ENCODE assay signal across 20 cellular contexts in the genomic region with DNA sequence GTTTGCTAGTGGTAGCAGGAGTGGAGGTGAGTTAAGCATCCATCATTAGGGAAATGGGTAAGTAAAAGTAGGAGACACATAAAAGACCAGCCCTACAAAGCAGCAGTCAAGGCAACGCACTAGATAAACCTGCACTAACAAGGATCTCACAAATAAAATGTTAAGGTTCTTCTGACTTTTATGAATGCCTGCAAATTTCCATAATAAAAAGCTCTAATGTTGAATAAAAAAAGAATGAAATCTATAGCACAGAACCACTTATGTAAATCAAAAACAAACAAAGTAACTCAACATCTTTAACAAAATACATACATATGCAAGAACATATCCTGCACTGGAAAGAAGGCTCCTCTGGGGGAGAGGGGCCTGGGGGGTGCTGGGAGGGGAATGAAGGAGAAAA. TPM values are rescaled to one million over a fixed set of nuclear protein-coding genes. Genes with fewer than 3 reads are reported as not detected.
DNase-seq lines count a peak whose midpoint lies in the region; ATAC-seq and TF ChIP-seq lines count a peak whose summit lies in the region.
"Had no signal": no experiment of that assay in that cellular context is flagged by ENCODE, and none has a peak within 500 bp of the region (broad histone marks: within the 10 kb centered on the region; RNA-seq: fewer than 3 reads in every experiment).

No MANE protein-coding gene starts in this region.

- no peak; the same call in 1 of the 2 replicates for ATAC-seq in WTC11
- no peak for ATAC-seq in GM18873 (IDR thresholded peaks at IDR 0.05; ENCODE audit: low FRiP score, unreplicated experiment)
- ATAC-seq in Right ventricle myocardium superior (ENCODE audit: poor library complexity), result no peak
- ATAC-seq: stimulated activated naive CD8-positive, alpha-beta T cell treated with anti-CD3 and anti-CD28 coated beads, Interleukin-15, Interleukin-2, amounts not matched to agents 100 U/mL and 50 U/mL, for 24 hours had no signal

- H3K4me3 Mint-ChIP-seq in MCF 10A (ENCODE audit: unreplicated experiment), result no peak overlapping the region
- peak overlapping the region; percentile 41 for H3K4me3 Mint-ChIP-seq in WTC11
- H3K4me3 Mint-ChIP-seq in activated T-helper 2 cell treated with anti-CD3 and anti-CD28 coated beads, Interferon-gamma antibody, Interleukin-2, Interleukin-4, amounts not matched to agents 10 μg/mL and 5 μg/mL and 100 μg/mL, durations not matched to agents 14 hours and 24 hours and 36 hours (ENCODE audit: low read depth), result no peak overlapping the region

- no peaks in the 10 kb centered on the region for H3K36me3 Mint-ChIP-seq in MCF 10A (ENCODE audit: insufficient read depth, unreplicated experiment)
- H3K36me3 Mint-ChIP-seq in WTC11, result no peaks in the 10 kb centered on the region
- peaks cover 3% of the 10 kb centered on the region for H3K36me3 Mint-ChIP-seq in activated T-helper 2 cell treated with anti-CD3 and anti-CD28 coated beads, Interferon-gamma antibody, Interleukin-2, Interleukin-4, amounts not matched to agents 10 μg/mL and 5 μg/mL and 100 μg/mL, durations not matched to agents 14 hours and 24 hours and 36 hours (ENCODE audit: low read depth)

- no peaks in the 10 kb centered on the region for H3K36me3 ChIP-seq in breast epithelium
- no peaks in the 10 kb centered on the region for H3K36me3 ChIP-seq in iPS-18a (ENCODE audit: control insufficient read depth, low read depth, low read length)
- H3K36me3 ChIP-seq: neutrophil, right atrium auricular region had no signal

- POLR2A ChIA-PET in MCF 10A (lab: Yijun Ruan, JAX) (interaction anchor here (4.5 to 8.3 kb wide), 2 partner anchors 14 to 202 kb away, joined by 27 to 167 read pairs; no protein-coding TSS in a partner anchor), WTC11 (lab: Charles Lee) (interaction anchor here (0.5 kb wide), 1 partner anchor 56 kb away, joined by 3 read pairs; no protein-coding TSS in a partner anchor)

- intact Hi-C loops in MCF 10A (cut with micrococcal nuclease) (no loop called here), breast epithelium (cut with DNase I; ENCODE audit: low total_unique reads) (no loop called here), Right ventricle myocardium superior (cut with DNase I) (no loop called here)
- intact Hi-C loops in activated T-helper 2 cell treated with anti-CD3 and anti-CD28 coated beads, Interferon-gamma antibody, Interleukin-2, Interleukin-4, amounts not matched to agents 10 μg/mL and 5 μg/mL and 100 μg/mL, durations not matched to agents 14 hours and 24 hours and 36 hours (cut with micrococcal nuclease), result no loop called here

- CTCF ChIA-PET in MCF 10A (lab: Yijun Ruan, JAX), result interaction anchor here (1.2 to 5.0 kb wide), 3 partner anchors 12 to 57 kb away, joined by 4 to 51 read pairs (median 15); no protein-coding TSS in a partner anchor
- CTCF ChIA-PET in WTC11 (lab: Charles Lee), result interaction anchor here (0.6 to 1.2 kb wide), 5 partner anchors 9 to 66 kb away, joined by 3 to 6 read pairs (median 3); no protein-coding TSS in a partner anchor

- no peak overlapping the region for H3K27ac ChIP-seq in breast epithelium
- no peak overlapping the region for H3K27ac ChIP-seq in iPS-18a (ENCODE audit: low read length)
- H3K27ac ChIP-seq: neutrophil, right atrium auricular region had no signal

- H3K9me3 Mint-ChIP-seq in MCF 10A (ENCODE audit: unreplicated experiment) (no peaks in the 10 kb centered on the region), WTC11 (no peaks in the 10 kb centered on the region)
- H3K9me3 Mint-ChIP-seq in activated T-helper 2 cell treated with anti-CD3 and anti-CD28 coated beads, Interferon-gamma antibody, Interleukin-2, Interleukin-4, amounts not matched to agents 10 μg/mL and 5 μg/mL and 100 μg/mL, durations not matched to agents 14 hours and 24 hours and 36 hours, result no peaks in the 10 kb centered on the region

- no peak overlapping the region for H3K9ac ChIP-seq in iPS-18a (ENCODE audit: low read length)

- DNase-seq in MCF 10A (ENCODE audit: unreplicated experiment) (no peak), breast epithelium (ENCODE audit: low spot score in 2 of 2) (no peak), WTC11 (ENCODE audit: low spot score) (no peak), NCI-H1417 (lab: John Stamatoyannopoulos, UW) (no peak), Right ventricle myocardium superior (no peak)
- DNase-seq in activated T-helper 2 cell treated with anti-CD3 and anti-CD28 coated beads, Interferon-gamma antibody, Interleukin-2, Interleukin-4, amounts not matched to agents 10 μg/mL and 5 μg/mL and 100 μg/mL, durations not matched to agents 14 hours and 24 hours and 36 hours (ENCODE audit: low spot score), result no peak
- DNase-seq: Calu3; erythroblast; IMR-90; islet precursor cell; mesenchymal stem cell; NCI-H2029 treated with DMSO at 0.1 percent for 48 hours; NCI-H446 treated with DMSO at 0.1 percent for 48 hours; NK-92 treated with Interleukin-12 subunit alpha and Interleukin-12 subunit beta, amount 100 ng/mL, for 24 hours; stimulated activated CD4-positive, alpha-beta T cell treated with anti-CD3 and anti-CD28 coated beads, Interleukin-15, amount 100 ng/mL, for 24 hours; stimulated activated naive CD8-positive, alpha-beta T cell treated with anti-CD3 and anti-CD28 coated beads, Interleukin-15, Interleukin-2, amounts not matched to agents 100 U/mL and 50 U/mL, for 24 hours had no signal

- peaks cover 25% of the 10 kb centered on the region for H3K4me1 Mint-ChIP-seq in MCF 10A (ENCODE audit: insufficient read depth, unreplicated experiment)
- peaks cover 68% of the 10 kb centered on the region for H3K4me1 Mint-ChIP-seq in WTC11
- peaks cover 25% of the 10 kb centered on the region for H3K4me1 Mint-ChIP-seq in activated T-helper 2 cell treated with anti-CD3 and anti-CD28 coated beads, Interferon-gamma antibody, Interleukin-2, Interleukin-4, amounts not matched to agents 10 μg/mL and 5 μg/mL and 100 μg/mL, durations not matched to agents 14 hours and 24 hours and 36 hours (ENCODE audit: low read depth)

- no peak for TF ChIP-seq POLR2A in breast epithelium (IDR thresholded peaks at IDR 0.05)

- H3K27me3 ChIP-seq in breast epithelium, result no peaks in the 10 kb centered on the region
- peaks cover 5% of the 10 kb centered on the region for H3K27me3 ChIP-seq in iPS-18a (ENCODE audit: control insufficient read depth, insufficient read depth, low read length)
- H3K27me3 ChIP-seq: right atrium auricular region had no signal

- no peaks in the 10 kb centered on the region for H3K9me3 ChIP-seq in breast epithelium
- no peaks in the 10 kb centered on the region for H3K9me3 ChIP-seq in iPS-18a (ENCODE audit: control insufficient read depth, low read depth, low read length)
- H3K9me3 ChIP-seq: neutrophil, right atrium auricular region had no signal

- no peak overlapping the region for H3K4me3 ChIP-seq in breast epithelium
- peak overlapping the region; percentile 39 for H3K4me3 ChIP-seq in iPS-18a (ENCODE audit: low read length)
- H3K4me3 ChIP-seq: right atrium auricular region had no signal

- no peaks in the 10 kb centered on the region for H3K27me3 Mint-ChIP-seq in MCF 10A (ENCODE audit: insufficient read depth, unreplicated experiment)
- H3K27me3 Mint-ChIP-seq in WTC11 (ENCODE audit: low read depth), result no peaks in the 10 kb centered on the region
- H3K27me3 Mint-ChIP-seq in activated T-helper 2 cell treated with anti-CD3 and anti-CD28 coated beads, Interferon-gamma antibody, Interleukin-2, Interleukin-4, amounts not matched to agents 10 μg/mL and 5 μg/mL and 100 μg/mL, durations not matched to agents 14 hours and 24 hours and 36 hours (ENCODE audit: low read depth), result peaks cover 4% of the 10 kb centered on the region

- H3K27ac Mint-ChIP-seq in MCF 10A (ENCODE audit: low read depth, unreplicated experiment) (peak overlapping the region; percentile 40), WTC11 (peak overlapping the region; percentile 81)
- no peak overlapping the region for H3K27ac Mint-ChIP-seq in activated T-helper 2 cell treated with anti-CD3 and anti-CD28 coated beads, Interferon-gamma antibody, Interleukin-2, Interleukin-4, amounts not matched to agents 10 μg/mL and 5 μg/mL and 100 μg/mL, durations not matched to agents 14 hours and 24 hours and 36 hours

- no TSS peak for BruUV-seq in MCF 10A (replicated peaks; lab: Mats Ljungman, UMichigan)

- H3K4me1 ChIP-seq in breast epithelium, result peaks cover 0 to 11% of the 10 kb centered on the region in 2 donors
- H3K4me1 ChIP-seq in iPS-18a (ENCODE audit: control insufficient read depth, low read depth, low read length), result peaks cover 54% of the 10 kb centered on the region

- no peak for TF ChIP-seq CTCF in MCF 10A (IDR thresholded peaks at IDR 0.05; ENCODE audit: unreplicated experiment)
- TF ChIP-seq CTCF in breast epithelium (IDR thresholded peaks at IDR 0.05), result no peak
- TF ChIP-seq CTCF in WTC11 (IDR thresholded peaks at IDR 0.05), result no peak

TF ChIP-seq in WTC11, 78 proteins besides CTCF, POLR2A, EP300 and RAD21 (continues in another document):
- TF ChIP-seq, protein P1, sequence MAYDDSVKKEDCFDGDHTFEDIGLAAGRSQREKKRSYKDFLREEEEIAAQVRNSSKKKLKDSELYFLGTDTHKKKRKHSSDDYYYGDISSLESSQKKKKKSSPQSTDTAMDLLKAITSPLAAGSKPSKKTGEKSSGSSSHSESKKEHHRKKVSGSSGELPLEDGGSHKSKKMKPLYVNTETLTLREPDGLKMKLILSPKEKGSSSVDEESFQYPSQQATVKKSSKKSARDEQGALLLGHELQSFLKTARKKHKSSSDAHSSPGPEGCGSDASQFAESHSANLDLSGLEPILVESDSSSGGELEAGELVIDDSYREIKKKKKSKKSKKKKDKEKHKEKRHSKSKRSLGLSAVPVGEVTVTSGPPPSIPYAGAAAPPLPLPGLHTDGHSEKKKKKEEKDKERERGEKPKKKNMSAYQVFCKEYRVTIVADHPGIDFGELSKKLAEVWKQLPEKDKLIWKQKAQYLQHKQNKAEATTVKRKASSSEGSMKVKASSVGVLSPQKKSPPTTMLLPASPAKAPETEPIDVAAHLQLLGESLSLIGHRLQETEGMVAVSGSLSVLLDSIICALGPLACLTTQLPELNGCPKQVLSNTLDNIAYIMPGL (CRISPR knock-in tag; IDR thresholded peaks at IDR 0.05), result no peak
- TF ChIP-seq, protein P2, sequence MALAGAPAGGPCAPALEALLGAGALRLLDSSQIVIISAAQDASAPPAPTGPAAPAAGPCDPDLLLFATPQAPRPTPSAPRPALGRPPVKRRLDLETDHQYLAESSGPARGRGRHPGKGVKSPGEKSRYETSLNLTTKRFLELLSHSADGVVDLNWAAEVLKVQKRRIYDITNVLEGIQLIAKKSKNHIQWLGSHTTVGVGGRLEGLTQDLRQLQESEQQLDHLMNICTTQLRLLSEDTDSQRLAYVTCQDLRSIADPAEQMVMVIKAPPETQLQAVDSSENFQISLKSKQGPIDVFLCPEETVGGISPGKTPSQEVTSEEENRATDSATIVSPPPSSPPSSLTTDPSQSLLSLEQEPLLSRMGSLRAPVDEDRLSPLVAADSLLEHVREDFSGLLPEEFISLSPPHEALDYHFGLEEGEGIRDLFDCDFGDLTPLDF (CRISPR knock-in tag; IDR thresholded peaks at IDR 0.05), result no peak

RNA-seq across cellular contexts. Expression of a gene that starts 4.6 kb away (rescaled TPM):
- 21.7 and 24.7 TPM in 2 replicates for total RNA-seq in MCF 10A (2022)
- total RNA-seq in breast epithelium, result 100 to 1,000 TPM in 1 of 3 donors, 10 to 100 TPM in 2; 66.5 to 114 (median 80.1) TPM
- 12.4 to 14.0 TPM (median 13.2 TPM) in 3 replicates for total RNA-seq in WTC11 (2021)
- total RNA-seq in activated T-helper 2 cell treated with anti-CD3 and anti-CD28 coated beads, Interferon-gamma antibody, Interleukin-2, Interleukin-4, amounts not matched to agents 10 μg/mL and 5 μg/mL and 100 μg/mL, durations not matched to agents 14 hours and 24 hours and 36 hours, result 10.7 and 11.3 TPM in 2 replicates
- total RNA-seq in Right ventricle myocardium superior, result 18.3 TPM
